ENCODE assay signal across 12 cellular contexts in the genomic region with DNA sequence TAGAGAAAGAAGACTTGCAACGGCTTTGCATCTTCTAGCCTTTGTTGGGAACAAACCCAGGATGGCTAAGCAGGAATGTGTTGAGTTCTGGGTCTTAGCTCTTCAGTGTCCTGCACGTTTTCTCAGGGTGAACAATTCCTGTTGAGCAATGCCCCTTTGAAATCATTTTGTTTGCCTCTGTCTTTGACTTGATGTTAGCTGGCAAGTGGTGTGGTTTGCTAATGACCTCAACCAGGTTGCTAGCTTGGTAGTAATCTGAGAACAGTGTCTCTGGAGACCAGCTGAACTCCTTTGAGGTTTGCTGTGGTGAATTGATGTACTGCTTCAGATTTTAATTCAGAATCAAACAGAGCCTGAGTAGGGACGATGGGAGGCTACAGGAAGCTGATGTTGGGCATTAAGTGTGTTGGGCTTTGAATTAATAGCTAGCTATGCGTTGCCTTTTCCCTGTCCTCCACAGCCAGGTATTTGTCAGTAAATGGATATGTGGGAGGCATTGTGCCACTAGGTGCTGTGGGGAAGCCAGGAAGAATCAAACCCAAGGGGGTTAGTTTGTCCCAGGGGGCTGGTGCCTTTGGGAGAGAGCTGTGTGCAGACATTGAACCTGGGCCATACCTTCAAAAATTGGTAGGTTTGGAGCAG. TPM values are rescaled to one million over a fixed set of nuclear protein-coding genes. Genes with fewer than 3 reads are reported as not detected.
DNase-seq lines count a peak whose midpoint lies in the region; ATAC-seq and TF ChIP-seq lines count a peak whose summit lies in the region.
"Had no signal": no experiment of that assay in that cellular context is flagged by ENCODE, and none has a peak within 500 bp of the region (broad histone marks: within the 10 kb centered on the region; RNA-seq: fewer than 3 reads in every experiment).

No MANE protein-coding gene starts in this region.

- H4K20me1 ChIP-seq in H9 (ENCODE audit: control insufficient read depth, insufficient read depth, insufficient read length) = no peaks in the 10 kb centered on the region

- H3K36me3 ChIP-seq in heart left ventricle = no peaks in the 10 kb centered on the region
- H3K36me3 ChIP-seq: Peyer's patch had no signal

- no peak overlapping the region for H2AFZ ChIP-seq in H9 (ENCODE audit: low read length)

- no peak overlapping the region for H4K91ac ChIP-seq in H9 (ENCODE audit: insufficient read length, low read depth, low read length)

- H4K8ac ChIP-seq in H9 (replicated peaks; ENCODE audit: insufficient read length, low read depth, low read length) = no peak overlapping the region

- no peak overlapping the region for H3K23ac ChIP-seq in H9 (ENCODE audit: insufficient read length, low read depth, low read length)

- no peak overlapping the region for H2BK5ac ChIP-seq in H9 (ENCODE audit: insufficient read length, low read length)

- H2AK5ac ChIP-seq in H9 (ENCODE audit: insufficient read length, low read length) = no peak overlapping the region

- H3K4me3 Mint-ChIP-seq in H9 = peak overlapping the region; percentile 32 to 62
- H3K4me3 Mint-ChIP-seq: activated CD8-positive, alpha-beta T cell treated with anti-CD3 and anti-CD28 coated beads for 36 hours; central memory CD8-positive, alpha-beta T cell had no signal

- H3K14ac ChIP-seq in H9 (ENCODE audit: insufficient read depth, low read length) = no peak overlapping the region

- H3K36me3 Mint-ChIP-seq in H9 (ENCODE audit: insufficient read depth in 1 of 3, low read depth in 3 of 3) = no peaks in the 10 kb centered on the region

- TF ChIP-seq CTCF in H9 (conservative IDR thresholded peaks at IDR 0.05) = no peak
- TF ChIP-seq CTCF in heart left ventricle (IDR thresholded peaks at IDR 0.05) = no peak

- H3K56ac ChIP-seq in H9 (ENCODE audit: insufficient read length, low read depth, low read length) = no peak overlapping the region

- no peak for TF ChIP-seq POLR2A in heart left ventricle (IDR thresholded peaks at IDR 0.05)

- H3K27me3 ChIP-seq in H9 (ENCODE audit: insufficient read depth, low read length) (no peaks in the 10 kb centered on the region), heart left ventricle (no peaks in the 10 kb centered on the region)
- H3K27me3 ChIP-seq: Peyer's patch had no signal

- H3K27me3 Mint-ChIP-seq in H9 (ENCODE audit: low read depth) = no peaks in the 10 kb centered on the region; the same call in 1 of the 2 replicates

- no peaks in the 10 kb centered on the region; a peak in 1 of 5 replicates for H3K9me3 Mint-ChIP-seq in H9
- H3K9me3 Mint-ChIP-seq: activated CD8-positive, alpha-beta T cell treated with anti-CD3 and anti-CD28 coated beads for 36 hours; central memory CD8-positive, alpha-beta T cell had no signal

- H3K4me1 ChIP-seq in H9 (ENCODE audit: insufficient read depth, low read length) = peaks cover 12% of the 10 kb centered on the region; the same call in 1 of the 2 replicates
- H3K4me1 ChIP-seq in heart left ventricle = peaks cover 0 to 12% (median 5%) of the 10 kb centered on the region in 12 donors
- H3K4me1 ChIP-seq: Peyer's patch had no signal

- peaks cover 43 to 46% of the 10 kb centered on the region in 2 experiments for H3K4me1 Mint-ChIP-seq in H9
- H3K4me1 Mint-ChIP-seq: central memory CD8-positive, alpha-beta T cell had no signal

- no peak overlapping the region for H2BK12ac ChIP-seq in H9 (ENCODE audit: insufficient read length, low read depth, low read length)

- no peak overlapping the region for H3K4me3 ChIP-seq in heart left ventricle
- H3K4me3 ChIP-seq: Peyer's patch had no signal

- no peak overlapping the region for H2BK20ac ChIP-seq in H9 (ENCODE audit: low read depth, low read length, poor library complexity, severe bottlenecking)

- no peak overlapping the region for H2BK15ac ChIP-seq in H9 (ENCODE audit: low read depth, low read length)

- peak overlapping the region; percentile 30 for H3K4me2 ChIP-seq in H9 (ENCODE audit: insufficient read depth, insufficient read length, low read length)

- no peaks in the 10 kb centered on the region for H3K23me2 ChIP-seq in H9 (ENCODE audit: insufficient read length, low read depth, low read length, poor library complexity, severe bottlenecking)

- H3T11ph ChIP-seq in H9 (ENCODE audit: low read length) = no peak overlapping the region

- ATAC-seq in GM18870 (IDR thresholded peaks at IDR 0.05; ENCODE audit: unreplicated experiment) = no peak
- no peak for ATAC-seq in GM19023 (IDR thresholded peaks at IDR 0.05; ENCODE audit: unreplicated experiment)
- no peak for ATAC-seq in heart left ventricle
- ATAC-seq: activated CD8-positive, alpha-beta T cell treated with anti-CD3 and anti-CD28 coated beads for 36 hours had no signal

- peak; percentile 67 for DNase-seq in AG08395 (ENCODE audit: low spot score)
- DNase-seq in H9 = peak; percentile 38
- DNase-seq in NCI-H69 (lab: John Stamatoyannopoulos, UW) = peak; percentile 65
- peak; percentile 61 for DNase-seq in glomerular visceral epithelial cell (ENCODE audit: extremely low spot score)
- DNase-seq in posterior cingulate gyrus = no peak
- DNase-seq in heart left ventricle = no peak
- DNase-seq: activated CD8-positive, alpha-beta T cell treated with anti-CD3 and anti-CD28 coated beads for 36 hours; substantia nigra had no signal

- peak overlapping the region; percentile 89 to 99 (median 90) for H3K27ac Mint-ChIP-seq in H9
- H3K27ac Mint-ChIP-seq: activated CD8-positive, alpha-beta T cell treated with anti-CD3 and anti-CD28 coated beads for 36 hours had no signal

- H4K5ac ChIP-seq in H9 (ENCODE audit: insufficient read length, low read depth, low read length) = no peak overlapping the region

- WGBS in H9 (ENCODE audit: extremely low coverage, insufficient read length, low lambda C conversion rate) = no CpG with 5 or more reads among the region's 4 CpGs
- WGBS in heart left ventricle, 4 donors = 50 to 64% (median 55%) methylated on average over 4 of the region's 4 CpGs

- no peak overlapping the region for H2BK120ac ChIP-seq in H9 (ENCODE audit: low read depth, low read length, poor library complexity, severe bottlenecking)

- intact Hi-C loops in posterior cingulate gyrus (cut with DNase I) (no loop called here), heart left ventricle (cut with DNase I) (no loop called here)

- H3K9me3 ChIP-seq in H9 (ENCODE audit: control insufficient read depth, low read depth, low read length) = no peaks in the 10 kb centered on the region
- H3K9me3 ChIP-seq in heart left ventricle = peaks cover 0 to 9% (median 0%) of the 10 kb centered on the region in 12 donors
- H3K9me3 ChIP-seq: Peyer's patch had no signal

- peak overlapping the region; percentile 61 for H3K27ac ChIP-seq in H9 (ENCODE audit: insufficient read length, low read depth, low read length)
- H3K27ac ChIP-seq in heart left ventricle = no peak overlapping the region
- H3K27ac ChIP-seq: Peyer's patch had no signal

- no peak overlapping the region for H3K9ac ChIP-seq in H9 (ENCODE audit: extremely low read depth, insufficient read length, low read length)

- peak overlapping the region; percentile 21 for H3K18ac ChIP-seq in H9 (ENCODE audit: insufficient read length, low read depth, low read length)

- no peaks in the 10 kb centered on the region for H3K79me2 ChIP-seq in H9 (ENCODE audit: insufficient read depth, low read length)

- H3K79me1 ChIP-seq in H9 (ENCODE audit: insufficient read depth, low read depth, low read length, poor library complexity, severe bottlenecking) = no peaks in the 10 kb centered on the region

- no peak overlapping the region for H3K4ac ChIP-seq in H9 (ENCODE audit: low read depth, low read length)

RNA-seq across cellular contexts. Expression of gene SRSF10, which starts 23.3 kb away (rescaled TPM):
- total RNA-seq in H9 (2021) (238 and 242 TPM in 2 replicates), heart left ventricle (10 to 100 TPM; 34.3 to 60.9 (median 49.4) TPM)
- polyA plus RNA-seq in heart left ventricle = 10 to 100 TPM; 41.1 to 47.1 TPM

RNA-seq across cellular contexts. Expression of gene PNRC2, which starts 43.8 kb away (rescaled TPM):
- total RNA-seq in H9 (2021) = 86.0 and 87.6 TPM in 2 replicates
- 100 to 1,000 TPM in 4 of 9 donors, 10 to 100 TPM in 5; 67.7 to 137 (median 80.5) TPM for total RNA-seq in heart left ventricle
- polyA plus RNA-seq in heart left ventricle = 10 to 100 TPM; 64.1 to 88.8 TPM

Comparison
In these comparisons a context has a peak if more than half of its experiments do, and no peak if none do; other contexts are left out.
1. DNase-seq: peak in AG08395 (single experiment), H9 (single experiment), NCI-H69 (single experiment) and glomerular visceral epithelial cell (single experiment); none in posterior cingulate gyrus (0 of 10) and heart left ventricle (0 of 5).